Comparison of ENCODE assay signal across 1 cellular context in the genomic region with DNA sequence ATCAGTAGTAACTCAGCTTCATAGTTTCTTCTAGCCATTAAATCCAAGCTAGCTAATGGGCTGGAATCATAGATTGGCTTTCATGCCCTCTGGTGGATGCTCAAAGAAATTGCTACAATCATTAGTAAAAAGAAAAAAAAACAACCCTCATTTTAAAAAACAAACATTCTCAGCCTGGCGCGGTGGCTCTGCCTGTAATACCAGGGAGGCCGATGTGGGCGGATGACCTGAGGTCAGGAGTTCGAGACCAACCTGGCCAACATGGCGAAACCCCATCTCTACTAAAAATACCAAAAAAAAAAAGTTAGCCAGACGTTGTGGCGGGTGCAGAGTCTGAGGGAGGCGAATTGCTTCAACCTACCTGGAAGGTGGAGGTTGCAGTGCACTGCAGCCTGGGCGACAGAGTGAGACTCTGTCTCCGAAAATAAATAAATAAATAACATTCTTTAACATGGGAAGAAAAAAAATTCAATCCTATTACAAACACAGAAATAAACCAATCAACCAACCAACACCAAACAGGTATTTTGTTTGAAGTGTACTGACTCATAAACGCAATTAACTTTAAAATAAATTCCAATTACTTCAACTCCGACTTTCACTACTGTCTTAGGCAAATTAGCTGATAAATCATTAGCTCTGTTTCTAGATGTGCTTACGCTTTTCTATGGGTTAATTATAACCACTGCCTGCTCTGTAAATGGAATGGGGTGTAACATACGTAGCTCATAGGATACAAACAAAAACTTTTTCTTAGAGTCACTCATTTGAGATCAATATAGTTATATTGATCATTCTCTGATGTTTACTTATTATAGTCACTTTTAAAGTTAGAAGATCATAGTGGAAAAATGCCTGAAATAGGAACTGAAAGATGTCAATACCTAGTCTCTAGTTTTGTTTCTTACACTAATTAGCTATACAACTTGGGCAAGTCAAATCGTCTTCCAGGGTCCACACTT.
TF ChIP-seq lines count a peak whose summit lies in the region.

No MANE protein-coding gene starts in this region.

TF ChIP-seq in WTC11, 78 proteins besides CTCF, POLR2A, EP300 and RAD21 (continued from another document):
- 0 out of 2 replicates have a peak, but pooled peaks have one; percentile 43 for TF ChIP-seq GTF2I (CRISPR knock-in tag; conservative IDR thresholded peaks at IDR 0.05)
- TF ChIP-seq, protein P1, sequence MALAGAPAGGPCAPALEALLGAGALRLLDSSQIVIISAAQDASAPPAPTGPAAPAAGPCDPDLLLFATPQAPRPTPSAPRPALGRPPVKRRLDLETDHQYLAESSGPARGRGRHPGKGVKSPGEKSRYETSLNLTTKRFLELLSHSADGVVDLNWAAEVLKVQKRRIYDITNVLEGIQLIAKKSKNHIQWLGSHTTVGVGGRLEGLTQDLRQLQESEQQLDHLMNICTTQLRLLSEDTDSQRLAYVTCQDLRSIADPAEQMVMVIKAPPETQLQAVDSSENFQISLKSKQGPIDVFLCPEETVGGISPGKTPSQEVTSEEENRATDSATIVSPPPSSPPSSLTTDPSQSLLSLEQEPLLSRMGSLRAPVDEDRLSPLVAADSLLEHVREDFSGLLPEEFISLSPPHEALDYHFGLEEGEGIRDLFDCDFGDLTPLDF (CRISPR knock-in tag; IDR thresholded peaks at IDR 0.05), result no peak
- TF ChIP-seq NR2C2 (CRISPR knock-in tag; IDR thresholded peaks at IDR 0.05), result no peak
- TF ChIP-seq, protein P2, sequence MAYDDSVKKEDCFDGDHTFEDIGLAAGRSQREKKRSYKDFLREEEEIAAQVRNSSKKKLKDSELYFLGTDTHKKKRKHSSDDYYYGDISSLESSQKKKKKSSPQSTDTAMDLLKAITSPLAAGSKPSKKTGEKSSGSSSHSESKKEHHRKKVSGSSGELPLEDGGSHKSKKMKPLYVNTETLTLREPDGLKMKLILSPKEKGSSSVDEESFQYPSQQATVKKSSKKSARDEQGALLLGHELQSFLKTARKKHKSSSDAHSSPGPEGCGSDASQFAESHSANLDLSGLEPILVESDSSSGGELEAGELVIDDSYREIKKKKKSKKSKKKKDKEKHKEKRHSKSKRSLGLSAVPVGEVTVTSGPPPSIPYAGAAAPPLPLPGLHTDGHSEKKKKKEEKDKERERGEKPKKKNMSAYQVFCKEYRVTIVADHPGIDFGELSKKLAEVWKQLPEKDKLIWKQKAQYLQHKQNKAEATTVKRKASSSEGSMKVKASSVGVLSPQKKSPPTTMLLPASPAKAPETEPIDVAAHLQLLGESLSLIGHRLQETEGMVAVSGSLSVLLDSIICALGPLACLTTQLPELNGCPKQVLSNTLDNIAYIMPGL (CRISPR knock-in tag; IDR thresholded peaks at IDR 0.05), result 0 out of 2 replicates have a peak, but pooled peaks have one; percentile 23
- TF ChIP-seq, protein P3, sequence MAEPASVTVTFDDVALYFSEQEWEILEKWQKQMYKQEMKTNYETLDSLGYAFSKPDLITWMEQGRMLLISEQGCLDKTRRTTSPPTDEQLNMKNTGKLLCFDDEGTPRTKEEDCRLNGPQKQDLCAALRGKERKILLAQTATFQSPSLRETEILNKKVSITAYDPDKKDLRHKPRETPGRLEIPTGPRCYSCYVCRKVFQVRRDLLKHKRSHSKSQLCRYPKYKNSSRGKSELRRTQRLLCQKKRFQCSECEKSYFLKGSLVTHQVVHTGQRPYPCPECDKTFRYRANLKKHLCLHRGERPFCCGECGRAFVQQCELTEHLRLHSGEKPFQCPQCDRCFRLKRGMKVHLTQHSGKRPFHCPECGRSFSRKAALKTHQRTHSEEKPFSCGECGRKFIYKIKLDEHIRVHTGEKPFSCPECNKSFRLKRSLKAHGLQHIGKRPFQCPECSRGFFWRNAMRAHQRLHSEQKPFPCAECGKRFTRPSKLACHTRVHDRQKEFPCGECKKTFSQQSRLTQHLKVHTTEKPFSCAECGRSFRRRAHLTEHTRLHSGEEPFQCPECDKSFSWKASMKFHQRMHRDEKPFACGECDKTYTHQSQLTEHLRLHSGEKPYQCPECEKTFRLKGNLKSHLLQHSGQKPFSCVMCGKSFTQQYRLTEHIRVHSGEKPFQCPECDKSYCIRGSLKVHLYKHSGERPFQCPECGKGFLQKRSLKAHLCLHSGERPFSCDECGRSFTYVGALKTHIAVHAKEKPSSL (CRISPR knock-in tag; conservative IDR thresholded peaks at IDR 0.05), result 0 out of 2 replicates have a peak, but pooled peaks have one; percentile 57
- TF ChIP-seq, protein P4, sequence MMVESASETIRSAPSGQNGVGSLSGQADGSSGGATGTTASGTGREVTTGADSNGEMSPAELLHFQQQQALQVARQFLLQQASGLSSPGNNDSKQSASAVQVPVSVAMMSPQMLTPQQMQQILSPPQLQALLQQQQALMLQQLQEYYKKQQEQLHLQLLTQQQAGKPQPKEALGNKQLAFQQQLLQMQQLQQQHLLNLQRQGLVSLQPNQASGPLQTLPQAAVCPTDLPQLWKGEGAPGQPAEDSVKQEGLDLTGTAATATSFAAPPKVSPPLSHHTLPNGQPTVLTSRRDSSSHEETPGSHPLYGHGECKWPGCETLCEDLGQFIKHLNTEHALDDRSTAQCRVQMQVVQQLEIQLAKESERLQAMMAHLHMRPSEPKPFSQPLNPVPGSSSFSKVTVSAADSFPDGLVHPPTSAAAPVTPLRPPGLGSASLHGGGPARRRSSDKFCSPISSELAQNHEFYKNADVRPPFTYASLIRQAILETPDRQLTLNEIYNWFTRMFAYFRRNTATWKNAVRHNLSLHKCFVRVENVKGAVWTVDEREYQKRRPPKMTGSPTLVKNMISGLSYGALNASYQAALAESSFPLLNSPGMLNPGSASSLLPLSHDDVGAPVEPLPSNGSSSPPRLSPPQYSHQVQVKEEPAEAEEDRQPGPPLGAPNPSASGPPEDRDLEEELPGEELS (CRISPR knock-in tag; IDR thresholded peaks at IDR 0.05), result peak; percentile 57; the same call in 1 of the 2 replicates
- 0 out of 2 replicates have a peak, but pooled peaks have one; percentile 25 for TF ChIP-seq NFATC4 (CRISPR knock-in tag; IDR thresholded peaks at IDR 0.05)
- no peak for TF ChIP-seq IRF2 (CRISPR knock-in tag; IDR thresholded peaks at IDR 0.05; ENCODE audit: borderline replicate concordance, low read depth)
- TF ChIP-seq EMX1 (CRISPR knock-in tag; IDR thresholded peaks at IDR 0.05), result peak; percentile 57; the same call in 1 of the 2 replicates
- no peak for TF ChIP-seq OVOL2 (CRISPR knock-in tag; IDR thresholded peaks at IDR 0.05; ENCODE audit: borderline replicate concordance)
- TF ChIP-seq, protein P5, sequence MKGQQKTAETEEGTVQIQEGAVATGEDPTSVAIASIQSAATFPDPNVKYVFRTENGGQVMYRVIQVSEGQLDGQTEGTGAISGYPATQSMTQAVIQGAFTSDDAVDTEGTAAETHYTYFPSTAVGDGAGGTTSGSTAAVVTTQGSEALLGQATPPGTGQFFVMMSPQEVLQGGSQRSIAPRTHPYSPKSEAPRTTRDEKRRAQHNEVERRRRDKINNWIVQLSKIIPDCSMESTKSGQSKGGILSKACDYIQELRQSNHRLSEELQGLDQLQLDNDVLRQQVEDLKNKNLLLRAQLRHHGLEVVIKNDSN (CRISPR knock-in tag; IDR thresholded peaks at IDR 0.05), result no peak
- TF ChIP-seq ZNF396 (CRISPR knock-in tag; IDR thresholded peaks at IDR 0.05; ENCODE audit: borderline replicate concordance), result no peak
- TF ChIP-seq, protein P6, sequence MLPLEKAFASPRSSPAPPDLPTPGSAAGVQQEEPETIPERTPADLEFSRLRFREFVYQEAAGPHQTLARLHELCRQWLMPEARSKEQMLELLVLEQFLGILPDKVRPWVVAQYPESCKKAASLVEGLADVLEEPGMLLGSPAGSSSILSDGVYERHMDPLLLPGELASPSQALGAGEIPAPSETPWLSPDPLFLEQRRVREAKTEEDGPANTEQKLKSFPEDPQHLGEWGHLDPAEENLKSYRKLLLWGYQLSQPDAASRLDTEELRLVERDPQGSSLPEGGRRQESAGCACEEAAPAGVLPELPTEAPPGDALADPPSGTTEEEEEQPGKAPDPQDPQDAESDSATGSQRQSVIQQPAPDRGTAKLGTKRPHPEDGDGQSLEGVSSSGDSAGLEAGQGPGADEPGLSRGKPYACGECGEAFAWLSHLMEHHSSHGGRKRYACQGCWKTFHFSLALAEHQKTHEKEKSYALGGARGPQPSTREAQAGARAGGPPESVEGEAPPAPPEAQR (CRISPR knock-in tag; IDR thresholded peaks at IDR 0.05), result peak; percentile 81; the same call in 1 of the 2 replicates
- TF ChIP-seq, protein P7, sequence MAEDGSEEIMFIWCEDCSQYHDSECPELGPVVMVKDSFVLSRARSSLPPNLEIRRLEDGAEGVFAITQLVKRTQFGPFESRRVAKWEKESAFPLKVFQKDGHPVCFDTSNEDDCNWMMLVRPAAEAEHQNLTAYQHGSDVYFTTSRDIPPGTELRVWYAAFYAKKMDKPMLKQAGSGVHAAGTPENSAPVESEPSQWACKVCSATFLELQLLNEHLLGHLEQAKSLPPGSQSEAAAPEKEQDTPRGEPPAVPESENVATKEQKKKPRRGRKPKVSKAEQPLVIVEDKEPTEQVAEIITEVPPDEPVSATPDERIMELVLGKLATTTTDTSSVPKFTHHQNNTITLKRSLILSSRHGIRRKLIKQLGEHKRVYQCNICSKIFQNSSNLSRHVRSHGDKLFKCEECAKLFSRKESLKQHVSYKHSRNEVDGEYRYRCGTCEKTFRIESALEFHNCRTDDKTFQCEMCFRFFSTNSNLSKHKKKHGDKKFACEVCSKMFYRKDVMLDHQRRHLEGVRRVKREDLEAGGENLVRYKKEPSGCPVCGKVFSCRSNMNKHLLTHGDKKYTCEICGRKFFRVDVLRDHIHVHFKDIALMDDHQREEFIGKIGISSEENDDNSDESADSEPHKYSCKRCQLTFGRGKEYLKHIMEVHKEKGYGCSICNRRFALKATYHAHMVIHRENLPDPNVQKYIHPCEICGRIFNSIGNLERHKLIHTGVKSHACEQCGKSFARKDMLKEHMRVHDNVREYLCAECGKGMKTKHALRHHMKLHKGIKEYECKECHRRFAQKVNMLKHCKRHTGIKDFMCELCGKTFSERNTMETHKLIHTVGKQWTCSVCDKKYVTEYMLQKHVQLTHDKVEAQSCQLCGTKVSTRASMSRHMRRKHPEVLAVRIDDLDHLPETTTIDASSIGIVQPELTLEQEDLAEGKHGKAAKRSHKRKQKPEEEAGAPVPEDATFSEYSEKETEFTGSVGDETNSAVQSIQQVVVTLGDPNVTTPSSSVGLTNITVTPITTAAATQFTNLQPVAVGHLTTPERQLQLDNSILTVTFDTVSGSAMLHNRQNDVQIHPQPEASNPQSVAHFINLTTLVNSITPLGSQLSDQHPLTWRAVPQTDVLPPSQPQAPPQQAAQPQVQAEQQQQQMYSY (CRISPR knock-in tag; IDR thresholded peaks at IDR 0.05), result no peak
- no peak for TF ChIP-seq GRHL2 (CRISPR knock-in tag; IDR thresholded peaks at IDR 0.05; ENCODE audit: insufficient replicate concordance, severe bottlenecking)
- TF ChIP-seq, protein P8, sequence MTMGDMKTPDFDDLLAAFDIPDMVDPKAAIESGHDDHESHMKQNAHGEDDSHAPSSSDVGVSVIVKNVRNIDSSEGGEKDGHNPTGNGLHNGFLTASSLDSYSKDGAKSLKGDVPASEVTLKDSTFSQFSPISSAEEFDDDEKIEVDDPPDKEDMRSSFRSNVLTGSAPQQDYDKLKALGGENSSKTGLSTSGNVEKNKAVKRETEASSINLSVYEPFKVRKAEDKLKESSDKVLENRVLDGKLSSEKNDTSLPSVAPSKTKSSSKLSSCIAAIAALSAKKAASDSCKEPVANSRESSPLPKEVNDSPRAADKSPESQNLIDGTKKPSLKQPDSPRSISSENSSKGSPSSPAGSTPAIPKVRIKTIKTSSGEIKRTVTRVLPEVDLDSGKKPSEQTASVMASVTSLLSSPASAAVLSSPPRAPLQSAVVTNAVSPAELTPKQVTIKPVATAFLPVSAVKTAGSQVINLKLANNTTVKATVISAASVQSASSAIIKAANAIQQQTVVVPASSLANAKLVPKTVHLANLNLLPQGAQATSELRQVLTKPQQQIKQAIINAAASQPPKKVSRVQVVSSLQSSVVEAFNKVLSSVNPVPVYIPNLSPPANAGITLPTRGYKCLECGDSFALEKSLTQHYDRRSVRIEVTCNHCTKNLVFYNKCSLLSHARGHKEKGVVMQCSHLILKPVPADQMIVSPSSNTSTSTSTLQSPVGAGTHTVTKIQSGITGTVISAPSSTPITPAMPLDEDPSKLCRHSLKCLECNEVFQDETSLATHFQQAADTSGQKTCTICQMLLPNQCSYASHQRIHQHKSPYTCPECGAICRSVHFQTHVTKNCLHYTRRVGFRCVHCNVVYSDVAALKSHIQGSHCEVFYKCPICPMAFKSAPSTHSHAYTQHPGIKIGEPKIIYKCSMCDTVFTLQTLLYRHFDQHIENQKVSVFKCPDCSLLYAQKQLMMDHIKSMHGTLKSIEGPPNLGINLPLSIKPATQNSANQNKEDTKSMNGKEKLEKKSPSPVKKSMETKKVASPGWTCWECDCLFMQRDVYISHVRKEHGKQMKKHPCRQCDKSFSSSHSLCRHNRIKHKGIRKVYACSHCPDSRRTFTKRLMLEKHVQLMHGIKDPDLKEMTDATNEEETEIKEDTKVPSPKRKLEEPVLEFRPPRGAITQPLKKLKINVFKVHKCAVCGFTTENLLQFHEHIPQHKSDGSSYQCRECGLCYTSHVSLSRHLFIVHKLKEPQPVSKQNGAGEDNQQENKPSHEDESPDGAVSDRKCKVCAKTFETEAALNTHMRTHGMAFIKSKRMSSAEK (CRISPR knock-in tag; IDR thresholded peaks at IDR 0.05; ENCODE audit: borderline replicate concordance), result peak; percentile 80
- TF ChIP-seq JUN (CRISPR knock-in tag; IDR thresholded peaks at IDR 0.05), result no peak
- TF ChIP-seq ZNF219 (CRISPR knock-in tag; IDR thresholded peaks at IDR 0.05; ENCODE audit: borderline replicate concordance), result no peak
TF ChIP-seq in WTC11: peak in this region for 11.
